1 cellular context compared by ENCODE assay signal in genomic region chr13:42808572-42808971, GRCh38.
TF ChIP-seq lines count a peak whose summit lies in the region.

No MANE protein-coding gene starts in this region.

TF ChIP-seq in SK-N-SH treated with all-trans-retinoic acid at 6 μM for 48 hours, 23 proteins besides CTCF, POLR2A, EP300 and RAD21 (continued from another document):
- no peak for TF ChIP-seq POU6F1 (CRISPR knock-in tag; IDR thresholded peaks at IDR 0.05; ENCODE audit: borderline replicate concordance, low read depth)
- TF ChIP-seq GLIS3 (CRISPR knock-in tag; IDR thresholded peaks at IDR 0.05) = no peak
- TF ChIP-seq CSDC2 (CRISPR knock-in tag; IDR thresholded peaks at IDR 0.05) = no peak
- no peak for TF ChIP-seq BACH2 (CRISPR knock-in tag; IDR thresholded peaks at IDR 0.05; ENCODE audit: borderline replicate concordance)
- TF ChIP-seq ZNF70 (CRISPR knock-in tag; IDR thresholded peaks at IDR 0.05) = no peak
